Comparison of ENCODE assay signal across 16 cellular contexts in genomic region chr18:48079885-48080284, GRCh38.
DNase-seq lines count a peak whose midpoint lies in the region; ATAC-seq and TF ChIP-seq lines count a peak whose summit lies in the region.
"Had no signal": no experiment of that assay in that cellular context is flagged by ENCODE, and none has a peak within 500 bp of the region (broad histone marks: within the 10 kb centered on the region; RNA-seq: fewer than 3 reads in every experiment).

No MANE protein-coding gene starts in this region.

- H3K27me3 Mint-ChIP-seq in glutamatergic neuron (ENCODE audit: unreplicated experiment) (peaks cover 1% of the 10 kb centered on the region), HFFc6 (ENCODE audit: insufficient read depth) (peaks cover 32% of the 10 kb centered on the region)

- peaks cover 5% of the 10 kb centered on the region for H3K9me3 Mint-ChIP-seq in glutamatergic neuron (ENCODE audit: unreplicated experiment)
- H3K9me3 Mint-ChIP-seq in HFFc6 = no peaks in the 10 kb centered on the region

- 86 to 96% (median 90%) methylated on average over 5 of the region's 5 CpGs for WGBS in spleen, 5 donors
- WGBS in testis, 2 donors = 77 to 80% methylated on average over 4 to 5 of the region's 5 CpGs

- peak; percentile 56 for DNase-seq in NCI-H2171 treated with DMSO at 0.1 percent for 48 hours (lab: John Stamatoyannopoulos, UW)
- DNase-seq in NCI-H2171 (lab: John Stamatoyannopoulos, UW) = no peak
- DNase-seq in NCI-H524 treated with DMSO at 0.1 percent for 48 hours (lab: John Stamatoyannopoulos, UW) = peak; percentile 72
- DNase-seq in glutamatergic neuron = peak; percentile 52
- DNase-seq in spleen = peak; percentile 27
- no peak for DNase-seq in testis
- DNase-seq in HFFc6 = no peak
- DNase-seq: NCI-H1436, NCI-H2081, NCI-H226, NCI-H774, SK-N-SH had no signal

- H3K36me3 Mint-ChIP-seq in glutamatergic neuron (ENCODE audit: unreplicated experiment) (no peaks in the 10 kb centered on the region), HFFc6 (ENCODE audit: low read depth) (no peaks in the 10 kb centered on the region)

- H3K27me3 ChIP-seq in spleen (replicated peaks in 1 of 7) = no peaks in the 10 kb centered on the region
- no peaks in the 10 kb centered on the region for H3K27me3 ChIP-seq in testis
- H3K27me3 ChIP-seq: BLaER1 treated with 17β-estradiol and CSF1 and Interleukin-3, amounts not matched to agents 10 nM and 100 nM had no signal

- H3K27ac Mint-ChIP-seq in glutamatergic neuron (ENCODE audit: unreplicated experiment) = peak overlapping the region; percentile 21
- no peak overlapping the region for H3K27ac Mint-ChIP-seq in HFFc6

- peaks cover 0 to 23% (median 0%) of the 10 kb centered on the region in 6 donors for H3K4me1 ChIP-seq in spleen
- no peaks in the 10 kb centered on the region for H3K4me1 ChIP-seq in testis

- H3K4me3 ChIP-seq in spleen (no peak overlapping the region), testis (no peak overlapping the region)
- H3K4me3 ChIP-seq: BLaER1 treated with 17β-estradiol and CSF1 and Interleukin-3, amounts not matched to agents 10 nM and 100 nM had no signal

- no peak for ATAC-seq in GM18511 (IDR thresholded peaks at IDR 0.05; ENCODE audit: unreplicated experiment)
- ATAC-seq: Right ventricle myocardium inferior had no signal

- no peak for TF ChIP-seq POLR2A in spleen (IDR thresholded peaks at IDR 0.05)
- no peak for TF ChIP-seq POLR2A in testis (IDR thresholded peaks at IDR 0.05)

- H3K27ac ChIP-seq in spleen = no peak overlapping the region
- no peak overlapping the region for H3K27ac ChIP-seq in testis
- H3K27ac ChIP-seq: BLaER1 treated with 17β-estradiol and CSF1 and Interleukin-3, amounts not matched to agents 10 nM and 100 nM; KMS-11 had no signal

- TF ChIP-seq CTCF in glutamatergic neuron (IDR thresholded peaks at IDR 0.05; ENCODE audit: partially characterized antibody, unreplicated experiment) (no peak), spleen (IDR thresholded peaks at IDR 0.05 in 8 of 11, conservative IDR thresholded peaks at IDR 0.05 in 3 of 11) (no peak), testis (IDR thresholded peaks at IDR 0.05) (no peak), HFFc6 (IDR thresholded peaks at IDR 0.05) (no peak)

- H3K4me1 Mint-ChIP-seq in glutamatergic neuron (ENCODE audit: low read depth, unreplicated experiment) = peaks cover 15% of the 10 kb centered on the region
- no peaks in the 10 kb centered on the region for H3K4me1 Mint-ChIP-seq in HFFc6 (ENCODE audit: low read depth)

- no peak overlapping the region for H3K4me3 Mint-ChIP-seq in glutamatergic neuron (ENCODE audit: unreplicated experiment)
- H3K4me3 Mint-ChIP-seq in HFFc6 = no peak overlapping the region

- H3K9me3 ChIP-seq in spleen (no peaks in the 10 kb centered on the region), testis (no peaks in the 10 kb centered on the region)
- H3K9me3 ChIP-seq: BLaER1 treated with 17β-estradiol and CSF1 and Interleukin-3, amounts not matched to agents 10 nM and 100 nM; SK-N-SH had no signal

- H3K36me3 ChIP-seq in spleen (no peaks in the 10 kb centered on the region), testis (ENCODE audit: low read depth, missing control alignments) (no peaks in the 10 kb centered on the region)
- H3K36me3 ChIP-seq: BLaER1 treated with 17β-estradiol and CSF1 and Interleukin-3, amounts not matched to agents 10 nM and 100 nM had no signal

- intact Hi-C loops in spleen (cut with DNase I; ENCODE audit: low total_unique reads) (no loop called here), testis (cut with DNase I; ENCODE audit: low total_unique reads) (no loop called here)

Comparison
In these comparisons a context has a peak if more than half of its experiments do, and no peak if none do; other contexts are left out.
1. DNase-seq: peak in NCI-H2171 treated with DMSO at 0.1 percent for 48 hours (single experiment), NCI-H524 treated with DMSO at 0.1 percent for 48 hours (single experiment), glutamatergic neuron (single experiment) and spleen (single experiment); none in NCI-H2171 (single experiment), testis (single experiment) and HFFc6 (single experiment).